Comparison of ENCODE assay signal across 19 cellular contexts in the genomic region with DNA sequence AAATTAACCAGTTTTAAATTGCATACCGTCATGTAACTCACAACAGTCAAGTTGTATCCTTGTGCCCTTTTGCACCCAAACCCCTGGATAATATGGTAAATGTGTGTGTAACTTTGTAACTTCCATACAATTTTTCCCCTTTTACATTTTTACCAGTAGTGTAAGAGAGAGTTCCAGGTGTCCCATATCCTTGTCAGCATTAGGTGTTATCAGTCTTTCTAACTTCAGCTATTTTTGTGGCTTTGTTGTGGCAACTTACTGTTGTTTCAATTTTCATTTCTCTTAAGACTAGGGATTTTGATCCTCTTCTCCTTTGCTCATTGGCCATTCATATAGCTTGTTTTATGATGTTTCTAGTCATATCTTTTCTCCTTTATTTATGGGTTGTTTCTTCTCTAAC.
"Had no signal": no experiment of that assay in that cellular context is flagged by ENCODE, and none has a peak within 500 bp of the region (broad histone marks: within the 10 kb centered on the region; RNA-seq: fewer than 3 reads in every experiment).

No MANE protein-coding gene starts in this region.

- H3K27ac ChIP-seq: breast epithelium, gastrocnemius medialis, heart left ventricle, lower lobe of right lung, right lobe of liver, testis, upper lobe of right lung, VCaP had no signal

- ATAC-seq: activated CD8-positive, alpha-beta memory T cell treated with anti-CD3 and anti-CD28 coated beads, Interleukin-2, amount 10 ng/mL, durations not matched to agents 7 days and 5 days; effector memory CD8-positive, alpha-beta T cell; gastrocnemius medialis; heart left ventricle; left cardiac atrium; lower lobe of right lung; right lobe of liver; stimulated activated naive CD8-positive, alpha-beta T cell treated with anti-CD3 and anti-CD28 coated beads, Interleukin-15, amount 100 ng/mL, for 72 hours; upper lobe of right lung had no signal

- H3K4me3 ChIP-seq: breast epithelium, gastrocnemius medialis, heart left ventricle, lower lobe of right lung, right lobe of liver, testis, upper lobe of right lung had no signal

- H3K4me1 ChIP-seq: breast epithelium, gastrocnemius medialis, right lobe of liver, testis had no signal

- DNase-seq: activated CD4-positive, alpha-beta memory T cell treated with anti-CD3 and anti-CD28 coated beads for 36 hours; activated CD4-positive, alpha-beta T cell treated with anti-CD3 and anti-CD28 coated beads for 1 hour; activated CD8-positive, alpha-beta memory T cell treated with anti-CD3 and anti-CD28 coated beads, Interleukin-2, amount 10 ng/mL, durations not matched to agents 7 days and 5 days; activated naive CD4-positive, alpha-beta T cell treated with anti-CD3 and anti-CD28 coated beads, Interleukin-2, amount 50 U/mL, for 16 hours; activated T-cell treated with anti-CD3 and anti-CD28 coated beads, Interleukin-2, amount 50 U/mL, for 1 hour; anterior cingulate cortex; cerebellar nuclear complex; dermis blood vessel endothelial cell; effector memory CD8-positive, alpha-beta T cell; gastrocnemius medialis; heart left ventricle; left cardiac atrium; lower lobe of right lung; right lobe of liver; stimulated activated naive CD8-positive, alpha-beta T cell treated with anti-CD3 and anti-CD28 coated beads, Interleukin-15, amount 100 ng/mL, for 72 hours; testis; upper lobe of right lung had no signal

- H3K9me3 ChIP-seq: breast epithelium, gastrocnemius medialis, testis, upper lobe of right lung had no signal

- H3K36me3 ChIP-seq: breast epithelium, gastrocnemius medialis, lower lobe of right lung, right lobe of liver, upper lobe of right lung had no signal

- H3K27me3 ChIP-seq: breast epithelium, gastrocnemius medialis, heart left ventricle, right lobe of liver, testis, upper lobe of right lung had no signal
